8 cellular contexts compared by ENCODE assay signal in genomic region chr9:129141066-129142041, GRCh38. TPM values are rescaled to one million over a fixed set of nuclear protein-coding genes. Genes with fewer than 3 reads are reported as not detected.
DNase-seq lines count a peak whose midpoint lies in the region; ATAC-seq and TF ChIP-seq lines count a peak whose summit lies in the region.

No MANE protein-coding gene starts in this region.

- H3K36me3 Mint-ChIP-seq in WTC11 (peaks cover 18% of the 10 kb centered on the region), nephron (ENCODE audit: low read depth) (peaks cover 13% of the 10 kb centered on the region)

- H3K27ac Mint-ChIP-seq in WTC11 (peak overlapping the region; percentile 97), nephron (peak overlapping the region; percentile 98 to 99 (median 98))

- peaks cover 21% of the 10 kb centered on the region for H3K36me3 ChIP-seq in GM06990 (ENCODE audit: control insufficient read depth, insufficient read depth, low read length)

- CTCF ChIA-PET in WTC11 (lab: Charles Lee) = interaction anchor here (0.6 to 9.5 kb wide), 27 partner anchors 9 to 1241 kb away, joined by 3 to 345 read pairs (median 8); partner anchors contain the start of genes C9orf50, DOLPP1, IER5L and NTMT1

- H3K9me3 Mint-ChIP-seq in WTC11 (no peaks in the 10 kb centered on the region), nephron (no peaks in the 10 kb centered on the region)

- DNase-seq in GM06990 (ENCODE audit: extremely low read depth, insufficient read length) (peak; percentile 70), WTC11 (ENCODE audit: low spot score) (no peak), fibroblast of peridontal ligament (ENCODE audit: extremely low read depth) (peak; percentile 86), NK-92 (lab: John Stamatoyannopoulos, UW; ENCODE audit: unreplicated experiment) (no peak)

- TF ChIP-seq CTCF in GM06990 (IDR thresholded peaks at IDR 0.05; ENCODE audit: insufficient read depth, low read length, poor library complexity, severe bottlenecking) = peak; percentile 13
- no peak for TF ChIP-seq CTCF in WTC11 (IDR thresholded peaks at IDR 0.05)
- TF ChIP-seq CTCF in nephron (IDR thresholded peaks at IDR 0.05; ENCODE audit: unreplicated experiment in 3 of 3) = no peak

- H3K4me3 ChIP-seq in GM06990 (replicated peaks; ENCODE audit: low read depth, low read length) = peak overlapping the region; percentile 8

- ATAC-seq in HG03571 (IDR thresholded peaks at IDR 0.05; ENCODE audit: unreplicated experiment) (peak; percentile 35), WTC11 (no peak), HG03521 (IDR thresholded peaks at IDR 0.05; ENCODE audit: unreplicated experiment) (no peak), HG02610 (IDR thresholded peaks at IDR 0.05; ENCODE audit: unreplicated experiment) (no peak)

- H3K4me1 Mint-ChIP-seq in WTC11 (peaks cover 74% of the 10 kb centered on the region), nephron (peaks cover 80% of the 10 kb centered on the region)

- H3K27me3 Mint-ChIP-seq in WTC11 (ENCODE audit: low read depth) (no peaks in the 10 kb centered on the region), nephron (ENCODE audit: low read depth) (peaks cover 3% of the 10 kb centered on the region)

- peak overlapping the region; percentile 66 for H3K4me3 Mint-ChIP-seq in WTC11
- H3K4me3 Mint-ChIP-seq in nephron = peak overlapping the region; percentile 73 to 81 (median 80)

- H3K27me3 ChIP-seq in GM06990 (replicated peaks; ENCODE audit: control insufficient read depth, insufficient read depth, low read length) = no peaks in the 10 kb centered on the region

- POLR2A ChIA-PET in WTC11 (lab: Charles Lee) = interaction anchor here (1.1 to 2.5 kb wide), 6 partner anchors 9 to 193 kb away, joined by 5 to 16 read pairs (median 8); partner anchors contain the start of gene IER5L

TF ChIP-seq in WTC11, 78 proteins besides CTCF, POLR2A, EP300 and RAD21:
- TF ChIP-seq PRRX2 (CRISPR knock-in tag; IDR thresholded peaks at IDR 0.05) (no peak), PRDM15 (CRISPR knock-in tag; IDR thresholded peaks at IDR 0.05) (peak; percentile 60; the same call in 1 of the 2 replicates)
- TF ChIP-seq, protein P1, sequence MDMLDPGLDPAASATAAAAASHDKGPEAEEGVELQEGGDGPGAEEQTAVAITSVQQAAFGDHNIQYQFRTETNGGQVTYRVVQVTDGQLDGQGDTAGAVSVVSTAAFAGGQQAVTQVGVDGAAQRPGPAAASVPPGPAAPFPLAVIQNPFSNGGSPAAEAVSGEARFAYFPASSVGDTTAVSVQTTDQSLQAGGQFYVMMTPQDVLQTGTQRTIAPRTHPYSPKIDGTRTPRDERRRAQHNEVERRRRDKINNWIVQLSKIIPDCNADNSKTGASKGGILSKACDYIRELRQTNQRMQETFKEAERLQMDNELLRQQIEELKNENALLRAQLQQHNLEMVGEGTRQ (CRISPR knock-in tag; IDR thresholded peaks at IDR 0.05) = peak; percentile 55; the same call in 1 of the 2 replicates
TF ChIP-seq in WTC11: peak in this region for 2.

RNA-seq across cellular contexts. Expression of gene PTPA, which starts 30.1 kb away (rescaled TPM):
- 181 to 186 TPM (median 186 TPM) in 3 replicates for total RNA-seq in WTC11 (2021)

RNA-seq across cellular contexts. Expression of gene CRAT, which starts 30.8 kb away (rescaled TPM):
- 17.2 to 19.1 TPM (median 17.5 TPM) in 3 replicates for total RNA-seq in WTC11 (2021)

RNA-seq across cellular contexts. Expression of gene IER5L, which starts 36.7 kb away (rescaled TPM):
- 4.6 to 5.9 TPM (median 5.1 TPM) in 3 replicates for total RNA-seq in WTC11 (2021)

Comparison
In these comparisons a context has a peak if more than half of its experiments do, and no peak if none do; other contexts are left out.
1. DNase-seq: peak in GM06990 (single experiment) and fibroblast of peridontal ligament (single experiment); none in WTC11 (single experiment) and NK-92 (single experiment).